ENCODE assay signal across 35 cellular contexts in the genomic region with DNA sequence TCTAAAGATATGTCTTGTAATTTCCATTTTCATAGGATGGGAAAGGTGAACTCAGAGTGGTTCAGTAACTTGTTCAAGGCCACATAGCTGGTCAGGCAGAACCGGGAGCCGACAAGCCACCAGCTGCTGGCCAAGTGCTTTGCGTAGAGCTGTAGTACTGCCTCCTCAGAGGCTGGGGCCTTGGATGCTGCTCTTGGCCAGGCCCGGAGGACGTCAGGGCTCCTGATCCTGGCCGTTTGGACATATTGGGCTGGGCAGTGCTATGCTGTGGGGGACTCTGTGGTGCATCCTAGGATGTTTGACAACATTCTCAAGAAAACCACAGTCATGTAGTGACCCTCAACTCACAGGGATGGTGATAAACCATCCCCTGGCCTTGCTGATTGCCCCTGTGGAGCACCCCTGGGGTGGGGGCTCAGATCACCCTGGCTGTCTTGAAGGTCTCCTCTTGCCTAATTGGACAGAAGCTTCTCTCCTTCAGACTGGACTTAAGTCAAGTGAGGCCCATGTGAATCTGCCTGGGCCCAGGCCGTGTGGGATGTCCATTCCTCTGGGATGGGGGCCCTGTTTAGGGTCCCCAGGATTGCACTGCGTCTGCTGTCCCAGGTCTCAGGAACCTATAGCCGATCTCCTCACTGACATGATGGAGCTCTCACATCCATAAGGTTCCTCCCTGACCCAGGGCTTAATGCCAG. TPM values are rescaled to one million over a fixed set of nuclear protein-coding genes. Genes with fewer than 3 reads are reported as not detected.
"Had no signal": no experiment of that assay in that cellular context is flagged by ENCODE, and none has a peak within 500 bp of the region (broad histone marks: within the 10 kb centered on the region; RNA-seq: fewer than 3 reads in every experiment).

No MANE protein-coding gene starts in this region.

- H3K4me3 ChIP-seq: heart left ventricle, left lung, lower lobe of right lung, mucosa of descending colon, psoas muscle, testis, uterus had no signal

- H3K4me1 Mint-ChIP-seq: activated B cell treated with CpG ODN at 0.5 μM for 24 hours; activated T-helper 17 cell treated with anti-CD3 and anti-CD28 coated beads, Interleukin-2, amount 50 U/mL, for 72 hours; T-cell had no signal

- H3K27ac ChIP-seq: brain microvascular endothelial cell, heart left ventricle, lower lobe of right lung, parathyroid adenoma, psoas muscle, testis, uterus had no signal

- H3K79me2 ChIP-seq: parathyroid adenoma had no signal

- H3K9me3 Mint-ChIP-seq: activated B cell treated with CpG ODN at 0.5 μM for 24 hours; activated T-helper 17 cell treated with anti-CD3 and anti-CD28 coated beads, Interleukin-2, amount 50 U/mL, for 72 hours; endodermal cell; nephron progenitor cell; T-cell; T-helper 2 cell treated with Interferon-gamma antibody and Interleukin-4, amounts not matched to agents 5 μg/mL and 100 μg/mL, for 36 hours had no signal

- H2AFZ ChIP-seq: parathyroid adenoma had no signal

- DNase-seq: activated B cell treated with CpG ODN at 0.5 μM for 24 hours; activated CD4-positive, alpha-beta T cell treated with anti-CD3 and anti-CD28 coated beads for 48 hours; activated CD4-positive, alpha-beta T cell treated with anti-CD3 and anti-CD28 coated beads, Interleukin-2, amount 50 U/mL, for 48 hours; activated CD8-positive, alpha-beta memory T cell treated with anti-CD3 and anti-CD28 coated beads, Interleukin-2, amount 50 U/mL, for 4 hours; activated gamma-delta T cell treated with Interleukin-2 at 50 U/mL for 16 hours; activated naive CD4-positive, alpha-beta T cell treated with anti-CD3 and anti-CD28 coated beads, Interleukin-2, amount 50 U/mL, for 16 hours; activated T-cell treated with anti-CD3 and anti-CD28 coated beads, Interleukin-2, amount 50 U/mL, for 1 hour; amniotic stem cell; brain microvascular endothelial cell; cortex of kidney; endodermal cell; foreskin fibroblast; heart left ventricle; kidney glomerular epithelial cell; mucosa of descending colon; nephron progenitor cell; occipital lobe; psoas muscle; stimulated activated CD4-positive, alpha-beta T cell treated with anti-CD3 and anti-CD28 coated beads, Interleukin-2, amount 100 ng/mL, for 48 hours; stimulated activated naive CD4-positive, alpha-beta T cell treated with Interleukin-2 at 50 U/mL for 16 hours; T-cell; testis; trophoblast cell; uterus had no signal

- H3K9ac ChIP-seq: parathyroid adenoma had no signal

- H3K4me3 Mint-ChIP-seq: activated B cell treated with CpG ODN at 0.5 μM for 24 hours; activated T-helper 17 cell treated with anti-CD3 and anti-CD28 coated beads, Interleukin-2, amount 50 U/mL, for 72 hours; endodermal cell; nephron progenitor cell; T-cell; T-helper 2 cell treated with Interferon-gamma antibody and Interleukin-4, amounts not matched to agents 5 μg/mL and 100 μg/mL, for 36 hours had no signal

- H3K9me3 ChIP-seq: heart left ventricle, left lung, lower lobe of right lung, mucosa of descending colon, psoas muscle, testis, uterus had no signal

- ATAC-seq: activated T-helper 17 cell treated with anti-CD3 and anti-CD28 coated beads, Interleukin-2, amount 50 U/mL, for 72 hours; esophagus mucosa; heart left ventricle; psoas muscle; T-cell had no signal

- H3K4me1 ChIP-seq: heart left ventricle, lower lobe of right lung, parathyroid adenoma, psoas muscle, testis, uterus had no signal

- H3K36me3 ChIP-seq: brain microvascular endothelial cell, heart left ventricle, left lung, lower lobe of right lung, uterus had no signal

- H3K36me3 Mint-ChIP-seq: T-cell had no signal

- H3K27ac Mint-ChIP-seq: activated B cell treated with CpG ODN at 0.5 μM for 24 hours; endodermal cell; nephron progenitor cell; T-cell; T-helper 2 cell treated with Interferon-gamma antibody and Interleukin-4, amounts not matched to agents 5 μg/mL and 100 μg/mL, for 36 hours had no signal

- H3K27me3 ChIP-seq: brain microvascular endothelial cell, left lung, testis, uterus had no signal

RNA-seq across cellular contexts. Expression of a gene that starts 1.5 kb away (rescaled TPM):
- total RNA-seq: activated B cell treated with CpG ODN at 0.5 μM for 24 hours; activated CD8-positive, alpha-beta memory T cell treated with anti-CD3 and anti-CD28 coated beads for 36 hours; astrocyte; cardiac septum; cerebellum; endodermal cell; esophagus mucosa; heart left ventricle; left lung; lower lobe of right lung; mucosa of descending colon; myocyte; occipital lobe; psoas muscle; T-cell; testis; uterus had no signal
- polyA plus RNA-seq: heart left ventricle, psoas muscle had no signal

RNA-seq across cellular contexts. Expression of a gene that starts 20.4 kb away (rescaled TPM):
- total RNA-seq: myocyte had no signal

RNA-seq across cellular contexts. Expression of a gene that starts 44.9 kb away (rescaled TPM):
- total RNA-seq: activated B cell treated with CpG ODN at 0.5 μM for 24 hours; activated CD8-positive, alpha-beta memory T cell treated with anti-CD3 and anti-CD28 coated beads for 36 hours; astrocyte; cardiac septum; cerebellum; endodermal cell; esophagus mucosa; heart left ventricle; left lung; myocyte; occipital lobe; psoas muscle; T-cell; testis had no signal
- polyA plus RNA-seq: heart left ventricle, psoas muscle had no signal
